Comparison of ENCODE assay signal across 2 cellular contexts in genomic region chr1:229148041-229148671, GRCh38.
TF ChIP-seq lines count a peak whose summit lies in the region.

No MANE protein-coding gene starts in this region.

TF ChIP-seq in HEK293, 187 proteins besides CTCF, POLR2A, EP300 and RAD21 (continued from another document and continues in another):
- TF ChIP-seq PATZ1 (tag by site-specific recombination; IDR thresholded peaks at IDR 0.05) = peak; percentile 74
- no peak for TF ChIP-seq ZNF274 (IDR thresholded peaks at IDR 0.05; ENCODE audit: low read length)
- no peak for TF ChIP-seq ZNF274 (tag by site-specific recombination; IDR thresholded peaks at IDR 0.05; ENCODE audit: borderline replicate concordance)
- no peak for TF ChIP-seq SETDB1 (IDR thresholded peaks at IDR 0.05; ENCODE audit: insufficient read length, low read length)
- no peak for TF ChIP-seq ZNF626 (tag by site-specific recombination; IDR thresholded peaks at IDR 0.05)
- no peak for TF ChIP-seq PRDM2 (tag by site-specific recombination; IDR thresholded peaks at IDR 0.05; ENCODE audit: borderline replicate concordance)
- TF ChIP-seq ZSCAN5A (tag by site-specific recombination; IDR thresholded peaks at IDR 0.05) = no peak
- TF ChIP-seq ZNF114 (tag by site-specific recombination; IDR thresholded peaks at IDR 0.05) = no peak
- TF ChIP-seq HIC1 (tag by site-specific recombination; IDR thresholded peaks at IDR 0.05) = no peak
- TF ChIP-seq ZNF202 (tag by site-specific recombination; IDR thresholded peaks at IDR 0.05; ENCODE audit: borderline replicate concordance) = no peak
- TF ChIP-seq ZNF138 (tag by site-specific recombination; IDR thresholded peaks at IDR 0.05; ENCODE audit: borderline replicate concordance) = no peak
- TF ChIP-seq ZNF623 (tag by site-specific recombination; IDR thresholded peaks at IDR 0.05) = no peak
- no peak for TF ChIP-seq ZNF133 (tag by site-specific recombination; IDR thresholded peaks at IDR 0.05)
- no peak for TF ChIP-seq ZNF548 (tag by site-specific recombination; IDR thresholded peaks at IDR 0.05)

TF ChIP-seq in K562, 482 proteins besides CTCF, POLR2A, EP300 and RAD21 (continued from another document and continues in another):
- TF ChIP-seq EWSR1 (IDR thresholded peaks at IDR 0.05; ENCODE audit: borderline replicate concordance, low read depth, partially characterized antibody) = no peak
- peak; percentile 82 for TF ChIP-seq SMARCE1 (IDR thresholded peaks at IDR 0.05)
- peak; percentile 68 to 79; a peak in 3 of 4 replicates for TF ChIP-seq FOXK2 (conservative IDR thresholded peaks at IDR 0.05 in 1 of 2, IDR thresholded peaks at IDR 0.05 in 1 of 2; ENCODE audit: low read depth in 2 of 2)
- TF ChIP-seq ARID3B (CRISPR knock-in tag; IDR thresholded peaks at IDR 0.05; ENCODE audit: borderline replicate concordance) = no peak
- no peak for TF ChIP-seq GTF2F1 (IDR thresholded peaks at IDR 0.05; ENCODE audit: low read depth, low read length)
- no peak for TF ChIP-seq CAMTA2 (CRISPR knock-in tag; conservative IDR thresholded peaks at IDR 0.05)
- TF ChIP-seq C11orf30 (IDR thresholded peaks at IDR 0.05; ENCODE audit: low read depth) = no peak
- TF ChIP-seq ZNF140 (CRISPR knock-in tag; IDR thresholded peaks at IDR 0.05) = no peak
- TF ChIP-seq HNRNPLL (IDR thresholded peaks at IDR 0.05; ENCODE audit: low read depth, low read length, poor library complexity, severe bottlenecking) = no peak
- TF ChIP-seq SMARCA5 (IDR thresholded peaks at IDR 0.05) = no peak
- no peak for TF ChIP-seq HOMEZ (CRISPR knock-in tag; IDR thresholded peaks at IDR 0.05)
- TF ChIP-seq CGGBP1 (CRISPR knock-in tag; IDR thresholded peaks at IDR 0.05) = no peak
- no peak for TF ChIP-seq ZNF282 (CRISPR knock-in tag; IDR thresholded peaks at IDR 0.05)
- peak in 1 of 2 experiments; percentile 84; a peak in 1 of 4 replicates for TF ChIP-seq SRF (CRISPR knock-in tag; IDR thresholded peaks at IDR 0.05)
- TF ChIP-seq HNRNPK (IDR thresholded peaks at IDR 0.05; ENCODE audit: low read depth, low read length, poor library complexity, severe bottlenecking) = no peak
- TF ChIP-seq BHLHE40 (IDR thresholded peaks at IDR 0.05; ENCODE audit: low read length) = peak; percentile 51; the same call in 1 of the 2 replicates
- TF ChIP-seq MBD2 (IDR thresholded peaks at IDR 0.05; ENCODE audit: borderline replicate concordance, low read depth) = no peak
- no peak for TF ChIP-seq ZNF586 (CRISPR knock-in tag; conservative IDR thresholded peaks at IDR 0.05)
- TF ChIP-seq TEAD1 (CRISPR knock-in tag; IDR thresholded peaks at IDR 0.05) = peak in 1 of 2 experiments; percentile 28; a peak in 1 of 4 replicates
- TF ChIP-seq ZNF23 (CRISPR knock-in tag; IDR thresholded peaks at IDR 0.05) = no peak
- TF ChIP-seq RBM34 (IDR thresholded peaks at IDR 0.05; ENCODE audit: borderline replicate concordance, insufficient read depth, low read length) = no peak
- peak; percentile 95 for TF ChIP-seq CBFA2T2 (conservative IDR thresholded peaks at IDR 0.05)
- TF ChIP-seq JUN (IDR thresholded peaks at IDR 0.05; ENCODE audit: borderline replicate concordance, low read depth, low read length) = 0 out of 2 replicates have a peak, but pooled peaks have one; percentile 28
- no peak for TF ChIP-seq JUN (CRISPR knock-in tag; IDR thresholded peaks at IDR 0.05; ENCODE audit: borderline replicate concordance)
- TF ChIP-seq ZNF583 (CRISPR knock-in tag; IDR thresholded peaks at IDR 0.05) = peak; percentile 44; the same call in 1 of the 2 replicates
- no peak for TF ChIP-seq SAFB2 (IDR thresholded peaks at IDR 0.05; ENCODE audit: borderline replicate concordance, low read depth, low read length, severe bottlenecking)
- no peak for TF ChIP-seq HINFP (tag; conservative IDR thresholded peaks at IDR 0.05; ENCODE audit: low read depth)
- peak; percentile 95 for TF ChIP-seq HES1 (IDR thresholded peaks at IDR 0.05; ENCODE audit: low read depth)
- no peak for TF ChIP-seq EHMT2 (IDR thresholded peaks at IDR 0.05)
- peak; percentile 30; the same call in 1 of the 2 replicates for TF ChIP-seq ZBTB12 (CRISPR knock-in tag; IDR thresholded peaks at IDR 0.05)
- TF ChIP-seq PTRF (tag; IDR thresholded peaks at IDR 0.05) = no peak
- no peak for TF ChIP-seq ZNF316 (IDR thresholded peaks at IDR 0.05)
- TF ChIP-seq RBBP5 (IDR thresholded peaks at IDR 0.05; ENCODE audit: borderline replicate concordance, insufficient read depth, low read length, poor library complexity, severe bottlenecking) = no peak
- no peak for TF ChIP-seq ZNF133 (CRISPR knock-in tag; IDR thresholded peaks at IDR 0.05)
- TF ChIP-seq ATF7 (IDR thresholded peaks at IDR 0.05) = peak; percentile 70
- no peak for TF ChIP-seq HNRNPH1 (optimal IDR thresholded peaks at IDR 0.05; ENCODE audit: low read depth, low read length)
- TF ChIP-seq FOXJ3 (CRISPR knock-in tag; IDR thresholded peaks at IDR 0.05) = no peak
- peak; percentile 61; the same call in 1 of the 2 replicates for TF ChIP-seq SMARCC2 (IDR thresholded peaks at IDR 0.05; ENCODE audit: low read depth)
- no peak for TF ChIP-seq PYGO2 (tag; IDR thresholded peaks at IDR 0.05)
- TF ChIP-seq SMAD1 (IDR thresholded peaks at IDR 0.05; ENCODE audit: low read depth, low read length, partially characterized antibody) = no peak
- TF ChIP-seq ETS2 (tag; IDR thresholded peaks at IDR 0.05; ENCODE audit: borderline replicate concordance, poor library complexity, severe bottlenecking) = no peak
- no peak for TF ChIP-seq CHCHD3 (CRISPR knock-in tag; IDR thresholded peaks at IDR 0.05)
- no peak for TF ChIP-seq NCOA4 (IDR thresholded peaks at IDR 0.05; ENCODE audit: partially characterized antibody)
- TF ChIP-seq TSHZ1 (CRISPR knock-in tag; IDR thresholded peaks at IDR 0.05) = no peak
- no peak for TF ChIP-seq CBX2 (IDR thresholded peaks at IDR 0.05; ENCODE audit: insufficient read depth, low read length, poor library complexity, severe bottlenecking)
- TF ChIP-seq COPS2 (conservative IDR thresholded peaks at IDR 0.05) = no peak
- no peak for TF ChIP-seq ZNF324 (CRISPR knock-in tag; IDR thresholded peaks at IDR 0.05)
- TF ChIP-seq SPI1 (IDR thresholded peaks at IDR 0.05; ENCODE audit: borderline replicate concordance, low read depth, low read length) = peak; percentile 25; the same call in 1 of the 2 replicates
- no peak for TF ChIP-seq TEAD2 (tag; IDR thresholded peaks at IDR 0.05)
- TF ChIP-seq HDAC3 (IDR thresholded peaks at IDR 0.05; ENCODE audit: borderline replicate concordance, partially characterized antibody) = peak; percentile 56
- no peak for TF ChIP-seq MEF2D (tag; conservative IDR thresholded peaks at IDR 0.05; ENCODE audit: low read depth)
- no peak for TF ChIP-seq ERF (CRISPR knock-in tag; IDR thresholded peaks at IDR 0.05)
- no peak for TF ChIP-seq HMG20A (CRISPR knock-in tag; conservative IDR thresholded peaks at IDR 0.05)
- no peak for TF ChIP-seq TCFL5 (CRISPR knock-in tag; conservative IDR thresholded peaks at IDR 0.05)
- no peak for TF ChIP-seq AFF1 (IDR thresholded peaks at IDR 0.05; ENCODE audit: low read depth in 1 of 2, partially characterized antibody in 2 of 2)
